In the genomic region with DNA sequence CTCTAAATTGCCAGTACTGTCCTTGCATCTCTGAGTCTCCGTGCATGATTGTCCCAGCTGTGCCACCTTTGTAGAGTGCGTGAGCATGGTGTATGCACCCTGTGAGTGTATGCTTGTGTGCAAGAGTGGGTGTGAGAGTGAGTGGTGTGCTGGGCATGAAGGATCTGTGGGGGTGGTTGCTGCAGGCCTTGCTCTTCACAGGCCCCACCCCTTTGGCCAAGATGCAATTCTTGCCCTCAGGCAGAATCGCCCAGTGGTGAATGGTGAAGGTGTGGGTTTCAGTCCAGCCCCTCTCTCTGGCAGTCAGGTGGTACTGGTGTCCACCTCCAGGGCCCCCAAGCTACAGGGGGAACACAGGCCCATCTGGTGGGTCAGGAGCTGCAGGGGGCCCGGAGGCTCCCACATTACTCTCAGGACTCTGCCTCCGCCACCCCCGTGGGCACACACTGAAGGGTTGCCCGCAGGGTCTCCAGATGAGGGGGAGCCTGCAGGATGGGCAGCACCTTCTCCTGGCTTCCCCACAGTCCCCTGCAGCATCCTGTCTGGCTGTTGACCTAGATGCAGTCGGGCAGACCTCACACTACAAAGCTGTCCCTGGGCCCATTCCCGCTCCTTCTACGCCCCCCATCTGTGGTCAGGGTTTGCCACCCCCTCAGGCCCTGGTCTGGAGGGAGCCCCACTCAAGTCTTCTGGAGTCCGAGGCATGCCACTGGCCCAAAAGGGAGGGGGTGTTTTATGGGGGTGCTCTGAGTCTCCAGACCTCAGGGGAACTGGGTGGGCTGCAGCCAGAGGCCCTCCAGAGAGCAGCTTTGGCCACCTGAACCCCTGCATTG, we compare ENCODE assay signal across 28 cellular contexts. TPM values are rescaled to one million over a fixed set of nuclear protein-coding genes. Genes with fewer than 3 reads are reported as not detected.
DNase-seq lines count a peak whose midpoint lies in the region; ATAC-seq and TF ChIP-seq lines count a peak whose summit lies in the region.
"Had no signal": no experiment of that assay in that cellular context is flagged by ENCODE, and none has a peak within 500 bp of the region (broad histone marks: within the 10 kb centered on the region; RNA-seq: fewer than 3 reads in every experiment).

No MANE protein-coding gene starts in this region.

- H2AFZ ChIP-seq in osteoblast (ENCODE audit: low read length) = no peak overlapping the region
- H2AFZ ChIP-seq: GM23338 had no signal

- DNase-seq in stimulated activated naive CD8-positive, alpha-beta T cell treated with anti-CD3 and anti-CD28 coated beads, Interleukin-15, amount 100 ng/mL, for 72 hours = no peak
- DNase-seq in stimulated activated naive CD8-positive, alpha-beta T cell treated with anti-CD3 and anti-CD28 coated beads, Interleukin-15, Interleukin-2, amounts not matched to agents 100 U/mL and 50 U/mL, for 24 hours = no peak
- DNase-seq in RWPE2 (ENCODE audit: low spot score) = no peak
- peak; percentile 69 for DNase-seq in osteoblast (ENCODE audit: insufficient read length, low spot score, missing footprints)
- no peak for DNase-seq in NOMO-1 (lab: John Stamatoyannopoulos, UW; ENCODE audit: unreplicated experiment in 2 of 2)
- no peak for DNase-seq in chondrocyte (ENCODE audit: low spot score)
- no peak for DNase-seq in activated CD4-positive, alpha-beta memory T cell treated with anti-CD3 and anti-CD28 coated beads, Interleukin-2, amount 10 ng/mL, durations not matched to agents 7 days and 5 days
- DNase-seq: C1 segment of cervical spinal cord; CD4-positive, alpha-beta memory T cell; COR-L47; DMS 273 treated with DMSO at 0.1 percent for 48 hours; DMS79; EL; GDM1; HCEC 1CT; NCI-H1092; NCI-H1417 treated with DMSO at 0.1 percent for 48 hours; NCI-H1694 treated with DMSO at 0.1 percent for 48 hours; NCI-H2081; NCI-H2227 treated with DMSO at 0.1 percent for 48 hours; NCI-H526 treated with DMSO at 0.1 percent for 48 hours; SHP77 treated with DMSO at 0.1 percent for 48 hours had no signal

- CTCF ChIA-PET in activated CD4-positive, alpha-beta memory T cell treated with anti-CD3 and anti-CD28 coated beads, Interleukin-2, amount 10 ng/mL, durations not matched to agents 7 days and 5 days (lab: Charles Lee) = no interaction called here

- H3K27me3 Mint-ChIP-seq in stimulated activated naive CD8-positive, alpha-beta T cell treated with anti-CD3 and anti-CD28 coated beads, Interleukin-15, amount 100 ng/mL, for 72 hours = peaks cover 34% of the 10 kb centered on the region
- H3K27me3 Mint-ChIP-seq in chondrocyte (ENCODE audit: low read depth) = peaks cover 14% of the 10 kb centered on the region
- peaks cover 21% of the 10 kb centered on the region for H3K27me3 Mint-ChIP-seq in activated CD4-positive, alpha-beta memory T cell treated with anti-CD3 and anti-CD28 coated beads, Interleukin-2, amount 10 ng/mL, durations not matched to agents 7 days and 5 days

- H3K36me3 ChIP-seq in RWPE2 (ENCODE audit: low read depth) = no peaks in the 10 kb centered on the region
- no peaks in the 10 kb centered on the region for H3K36me3 ChIP-seq in osteoblast (ENCODE audit: insufficient read depth, low read length)

- no peak overlapping the region for H3K4me3 ChIP-seq in RWPE2 (ENCODE audit: severe bottlenecking)
- no peak overlapping the region for H3K4me3 ChIP-seq in osteoblast (ENCODE audit: insufficient read depth, low read length)
- H3K4me3 ChIP-seq: GM23338, SK-N-MC had no signal

- H3K4me2 ChIP-seq in osteoblast (ENCODE audit: insufficient read depth, low read length) = no peak overlapping the region
- H3K4me2 ChIP-seq: GM23338 had no signal

- POLR2A ChIA-PET in activated CD4-positive, alpha-beta memory T cell treated with anti-CD3 and anti-CD28 coated beads, Interleukin-2, amount 10 ng/mL, durations not matched to agents 7 days and 5 days (lab: Charles Lee) = no interaction called here

- no peak overlapping the region for H3K4me3 Mint-ChIP-seq in stimulated activated naive CD8-positive, alpha-beta T cell treated with anti-CD3 and anti-CD28 coated beads, Interleukin-15, amount 100 ng/mL, for 72 hours
- no peak overlapping the region for H3K4me3 Mint-ChIP-seq in chondrocyte (ENCODE audit: unreplicated experiment)
- H3K4me3 Mint-ChIP-seq in activated CD4-positive, alpha-beta memory T cell treated with anti-CD3 and anti-CD28 coated beads, Interleukin-2, amount 10 ng/mL, durations not matched to agents 7 days and 5 days = no peak overlapping the region
- H3K4me3 Mint-ChIP-seq: CD4-positive, alpha-beta memory T cell; GM23338 had no signal

- H3K27ac Mint-ChIP-seq in stimulated activated naive CD8-positive, alpha-beta T cell treated with anti-CD3 and anti-CD28 coated beads, Interleukin-15, amount 100 ng/mL, for 72 hours = no peak overlapping the region
- no peak overlapping the region for H3K27ac Mint-ChIP-seq in chondrocyte (ENCODE audit: unreplicated experiment)
- no peak overlapping the region for H3K27ac Mint-ChIP-seq in activated CD4-positive, alpha-beta memory T cell treated with anti-CD3 and anti-CD28 coated beads, Interleukin-2, amount 10 ng/mL, durations not matched to agents 7 days and 5 days
- H3K27ac Mint-ChIP-seq: CD4-positive, alpha-beta memory T cell; GM23338 had no signal

- no peaks in the 10 kb centered on the region for H3K4me1 Mint-ChIP-seq in stimulated activated naive CD8-positive, alpha-beta T cell treated with anti-CD3 and anti-CD28 coated beads, Interleukin-15, amount 100 ng/mL, for 72 hours
- peaks cover 2% of the 10 kb centered on the region for H3K4me1 Mint-ChIP-seq in chondrocyte (ENCODE audit: low read depth)
- no peaks in the 10 kb centered on the region for H3K4me1 Mint-ChIP-seq in activated CD4-positive, alpha-beta memory T cell treated with anti-CD3 and anti-CD28 coated beads, Interleukin-2, amount 10 ng/mL, durations not matched to agents 7 days and 5 days
- H3K4me1 Mint-ChIP-seq: CD4-positive, alpha-beta memory T cell; GM23338 had no signal

- H4K20me1 ChIP-seq in osteoblast (ENCODE audit: insufficient read depth, low read length) = no peaks in the 10 kb centered on the region

- no peaks in the 10 kb centered on the region for H3K9me3 Mint-ChIP-seq in stimulated activated naive CD8-positive, alpha-beta T cell treated with anti-CD3 and anti-CD28 coated beads, Interleukin-15, amount 100 ng/mL, for 72 hours
- peaks cover 3% of the 10 kb centered on the region for H3K9me3 Mint-ChIP-seq in chondrocyte (ENCODE audit: low read depth)
- no peaks in the 10 kb centered on the region for H3K9me3 Mint-ChIP-seq in activated CD4-positive, alpha-beta memory T cell treated with anti-CD3 and anti-CD28 coated beads, Interleukin-2, amount 10 ng/mL, durations not matched to agents 7 days and 5 days

- TF ChIP-seq CTCF in RWPE2 (IDR thresholded peaks at IDR 0.05; ENCODE audit: poor library complexity, severe bottlenecking) (no peak), osteoblast (IDR thresholded peaks at IDR 0.05; ENCODE audit: extremely low read depth, low read depth, low read length) (no peak), chondrocyte (IDR thresholded peaks at IDR 0.05) (no peak)

- H3K4me1 ChIP-seq in RWPE2 (ENCODE audit: insufficient read depth, poor library complexity, severe bottlenecking) (no peaks in the 10 kb centered on the region), osteoblast (ENCODE audit: insufficient read depth, low read length) (no peaks in the 10 kb centered on the region)

- H3K79me2 ChIP-seq in osteoblast (ENCODE audit: insufficient read depth, low read length) = no peaks in the 10 kb centered on the region

- H3K9me3 ChIP-seq in RWPE2 (ENCODE audit: severe bottlenecking) (no peaks in the 10 kb centered on the region), osteoblast (ENCODE audit: low read depth, low read length) (no peaks in the 10 kb centered on the region)

- H3K27me3 ChIP-seq in RWPE2 (ENCODE audit: insufficient read depth, poor library complexity, severe bottlenecking) (no peaks in the 10 kb centered on the region), osteoblast (ENCODE audit: insufficient read depth, low read length) (peaks cover 11% of the 10 kb centered on the region)

- H3K27ac ChIP-seq in RWPE2 (ENCODE audit: poor library complexity, severe bottlenecking) (no peak overlapping the region), osteoblast (ENCODE audit: low read depth, low read length) (no peak overlapping the region)
- H3K27ac ChIP-seq: RWPE1, SK-N-MC had no signal

- peak; percentile 17 for ATAC-seq in stimulated activated naive CD8-positive, alpha-beta T cell treated with anti-CD3 and anti-CD28 coated beads, Interleukin-15, amount 100 ng/mL, for 72 hours
- ATAC-seq in stimulated activated naive CD8-positive, alpha-beta T cell treated with anti-CD3 and anti-CD28 coated beads, Interleukin-15, Interleukin-2, amounts not matched to agents 100 U/mL and 50 U/mL, for 24 hours = no peak
- 0 out of 3 replicates have a peak, but pooled peaks have one; percentile 18 for ATAC-seq in RWPE2 (ENCODE audit: low read depth)
- ATAC-seq in GM19324 (IDR thresholded peaks at IDR 0.05; ENCODE audit: low FRiP score, unreplicated experiment) = no peak

- peaks cover 4% of the 10 kb centered on the region for H3K36me3 Mint-ChIP-seq in chondrocyte (ENCODE audit: low read depth)
- H3K36me3 Mint-ChIP-seq in activated CD4-positive, alpha-beta memory T cell treated with anti-CD3 and anti-CD28 coated beads, Interleukin-2, amount 10 ng/mL, durations not matched to agents 7 days and 5 days (ENCODE audit: low read depth) = peaks cover 2% of the 10 kb centered on the region

RNA-seq across cellular contexts. Expression of a gene that starts 8.3 kb away (rescaled TPM):
- total RNA-seq in osteoblast (not detected in 2 replicates), chondrocyte (0.10 TPM in 1 of 3 replicates, not detected in the others)
- total RNA-seq in activated CD4-positive, alpha-beta memory T cell treated with anti-CD3 and anti-CD28 coated beads, Interleukin-2, amount 10 ng/mL, durations not matched to agents 7 days and 5 days = not detected
- total RNA-seq: A172; CD4-positive, alpha-beta memory T cell; GM23338; NCI-H460 had no signal

Comparison
In these comparisons a context has a peak if more than half of its experiments do, and no peak if none do; other contexts are left out.
1. ATAC-seq: peak in stimulated activated naive CD8-positive, alpha-beta T cell treated with anti-CD3 and anti-CD28 coated beads, Interleukin-15, amount 100 ng/mL, for 72 hours (single experiment) and RWPE2 (single experiment); none in stimulated activated naive CD8-positive, alpha-beta T cell treated with anti-CD3 and anti-CD28 coated beads, Interleukin-15, Interleukin-2, amounts not matched to agents 100 U/mL and 50 U/mL, for 24 hours (single experiment) and GM19324 (single experiment).